In the genomic region with DNA sequence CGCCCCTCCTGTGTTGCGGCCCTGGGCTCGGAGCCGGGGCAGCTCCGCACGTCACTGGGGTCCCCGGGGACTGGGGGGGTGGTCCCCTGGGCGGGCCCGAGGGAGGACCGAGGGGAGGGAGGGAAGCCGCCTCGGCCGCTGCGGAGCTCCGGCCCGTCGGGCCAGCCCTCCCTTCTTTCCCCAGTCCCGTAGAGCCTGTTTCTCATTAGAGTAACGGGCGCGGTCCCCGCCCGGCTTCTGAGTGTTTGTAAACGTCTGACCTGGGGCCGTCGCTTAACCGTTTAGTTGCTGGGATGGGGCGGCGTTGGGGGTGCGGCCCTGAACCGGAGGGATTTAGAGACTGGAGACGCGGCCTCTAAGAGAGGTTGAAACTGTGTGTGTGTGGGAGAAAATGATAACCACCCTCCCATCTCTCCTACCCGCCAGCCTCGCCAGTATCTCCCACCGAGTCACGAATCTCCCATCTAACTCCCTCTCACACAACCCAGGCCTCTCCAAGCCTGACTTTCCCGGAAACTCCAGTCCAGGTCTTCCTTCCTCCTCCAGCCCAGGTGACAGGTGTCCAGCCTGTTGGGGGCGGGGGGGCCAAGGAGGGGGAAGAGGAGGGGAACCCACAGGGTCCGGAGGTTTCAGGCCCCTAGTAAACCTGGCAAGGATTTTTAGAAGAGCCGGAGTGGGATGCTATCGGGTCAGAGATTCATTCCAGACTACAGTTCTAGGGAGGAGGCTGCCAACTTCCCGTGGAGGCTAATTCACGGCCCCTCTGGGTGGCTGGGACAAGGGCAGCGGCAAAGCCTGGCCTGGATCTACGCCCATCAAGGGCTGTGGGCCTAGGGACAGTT, we compare ENCODE assay signal across 8 cellular contexts. TPM values are rescaled to one million over a fixed set of nuclear protein-coding genes. Genes with fewer than 3 reads are reported as not detected.
DNase-seq lines count a peak whose midpoint lies in the region; ATAC-seq and TF ChIP-seq lines count a peak whose summit lies in the region.

No MANE protein-coding gene starts in this region.

- H3K4me1 Mint-ChIP-seq in activated CD8-positive, alpha-beta T cell treated with anti-CD3 and anti-CD28 coated beads for 36 hours (ENCODE audit: low read depth), result peaks cover 32% of the 10 kb centered on the region

- peaks cover 9% of the 10 kb centered on the region for H3K79me2 ChIP-seq in fibroblast of lung (ENCODE audit: control insufficient read depth, insufficient read depth, low read length)

- no peaks in the 10 kb centered on the region for H3K9me3 Mint-ChIP-seq in activated CD8-positive, alpha-beta T cell treated with anti-CD3 and anti-CD28 coated beads for 36 hours

- TF ChIP-seq CTCF in BE2C (IDR thresholded peaks at IDR 0.05; ENCODE audit: low read depth, low read length) (no peak), fibroblast of lung (conservative IDR thresholded peaks at IDR 0.05 in 1 of 2, IDR thresholded peaks at IDR 0.05 in 1 of 2; ENCODE audit: low read depth in 1 of 2, low read length in 2 of 2) (no peak), tibial nerve (IDR thresholded peaks at IDR 0.05) (no peak)
- no peak for TF ChIP-seq CTCF in activated CD8-positive, alpha-beta T cell treated with anti-CD3 and anti-CD28 coated beads for 36 hours (IDR thresholded peaks at IDR 0.05)

- H3K27me3 ChIP-seq in BE2C (no peaks in the 10 kb centered on the region), fibroblast of lung (ENCODE audit: control insufficient read depth, insufficient read depth, low read length) (no peaks in the 10 kb centered on the region), mucosa of stomach (ENCODE audit: control insufficient read depth, insufficient read depth, low read length) (peaks cover 17% of the 10 kb centered on the region), tibial nerve (no peaks in the 10 kb centered on the region)

- H3K36me3 ChIP-seq in BE2C (no peaks in the 10 kb centered on the region), fibroblast of lung (ENCODE audit: control insufficient read depth, insufficient read depth, low read length) (peaks cover 4% of the 10 kb centered on the region), mucosa of stomach (ENCODE audit: control insufficient read depth, insufficient read depth, low read length) (no peaks in the 10 kb centered on the region), tibial nerve (peaks cover 0 to 4% (median 0%) of the 10 kb centered on the region in 3 donors)

- H2AFZ ChIP-seq in fibroblast of lung (ENCODE audit: low read length), result peak overlapping the region; percentile 56

- ATAC-seq in GM18520 (IDR thresholded peaks at IDR 0.05; ENCODE audit: unreplicated experiment), result peak; percentile 54
- peak; percentile 56 for ATAC-seq in HG02943 (IDR thresholded peaks at IDR 0.05; ENCODE audit: low read depth, unreplicated experiment)
- ATAC-seq in activated CD8-positive, alpha-beta T cell treated with anti-CD3 and anti-CD28 coated beads for 36 hours, result peak; percentile 14

- H3K27ac Mint-ChIP-seq in activated CD8-positive, alpha-beta T cell treated with anti-CD3 and anti-CD28 coated beads for 36 hours, result no peak overlapping the region

- POLR2A ChIA-PET in activated CD8-positive, alpha-beta T cell treated with anti-CD3 and anti-CD28 coated beads for 36 hours (lab: Charles Lee), result interaction anchor here (0.6 to 2.2 kb wide), 7 partner anchors 12 to 129 kb away, joined by 3 to 19 read pairs (median 6); partner anchors contain the start of genes CBLN3 and KHNYN

- H3K4me3 Mint-ChIP-seq in activated CD8-positive, alpha-beta T cell treated with anti-CD3 and anti-CD28 coated beads for 36 hours, result peak overlapping the region; percentile 66

- H4K20me1 ChIP-seq in fibroblast of lung (ENCODE audit: control insufficient read depth, extremely low read depth, insufficient read depth, low read length), result no peaks in the 10 kb centered on the region

- H3K27ac ChIP-seq in fibroblast of lung (ENCODE audit: insufficient read depth, low read length), result peak overlapping the region; percentile 98
- peak overlapping the region; percentile 86 to 94 (median 90) for H3K27ac ChIP-seq in tibial nerve

- intact Hi-C loops in activated CD8-positive, alpha-beta T cell treated with anti-CD3 and anti-CD28 coated beads for 36 hours (cut with micrococcal nuclease), result loop anchor here (5.0 kb wide), 1 partner anchor 65 kb away; no protein-coding TSS in a partner anchor

- peak overlapping the region; percentile 85 for H3K4me3 ChIP-seq in BE2C (ENCODE audit: low read depth, low read length)
- H3K4me3 ChIP-seq in fibroblast of lung (replicated peaks in 1 of 4; ENCODE audit: control extremely low read depth in 1 of 4, insufficient read depth in 1 of 4, low read depth in 3 of 4, low read length in 4 of 4), result peak overlapping the region; percentile 49 to 100 (median 58)
- H3K4me3 ChIP-seq in mucosa of stomach (ENCODE audit: low read length), result peak overlapping the region; percentile 94
- H3K4me3 ChIP-seq in tibial nerve, result peak overlapping the region; percentile 45 to 63 (median 52)

- peak overlapping the region; percentile 57 for H3K4me2 ChIP-seq in fibroblast of lung (ENCODE audit: extremely low read depth, insufficient read depth, low read length)

- 0 to 2% methylated on average over 40 to 46 of the region's 46 CpGs for WGBS in tibial nerve, 2 donors

- peak; percentile 55 to 70 for TF ChIP-seq POLR2A in tibial nerve (IDR thresholded peaks at IDR 0.05)

- H3K9ac ChIP-seq in fibroblast of lung (ENCODE audit: insufficient read depth, low read length), result peak overlapping the region; percentile 72
- peak overlapping the region; percentile 85 for H3K9ac ChIP-seq in mucosa of stomach (ENCODE audit: low read length)

- H3K4me1 ChIP-seq in BE2C (peaks cover 13% of the 10 kb centered on the region), fibroblast of lung (ENCODE audit: control insufficient read depth, extremely low read depth, insufficient read depth, low read length) (peaks cover 28% of the 10 kb centered on the region), mucosa of stomach (ENCODE audit: control insufficient read depth, insufficient read depth, low read length) (peaks cover 18% of the 10 kb centered on the region), tibial nerve (peaks cover 0 to 51% (median 11%) of the 10 kb centered on the region in 4 donors)

- H3K27me3 Mint-ChIP-seq in activated CD8-positive, alpha-beta T cell treated with anti-CD3 and anti-CD28 coated beads for 36 hours, result peaks cover 41% of the 10 kb centered on the region

- DNase-seq in BE2C (peak; percentile 96), NCI-H2029 treated with DMSO at 0.1 percent for 48 hours (lab: John Stamatoyannopoulos, UW) (peak; percentile 98), fibroblast of lung (ENCODE audit: low read depth in 2 of 2) (peak; percentile 90 to 96), tibial nerve (ENCODE audit: low spot score in 2 of 2) (peak; percentile 80 to 84)
- peak; percentile 57 for DNase-seq in activated CD8-positive, alpha-beta T cell treated with anti-CD3 and anti-CD28 coated beads for 36 hours

- CTCF ChIA-PET in activated CD8-positive, alpha-beta T cell treated with anti-CD3 and anti-CD28 coated beads for 36 hours (lab: Charles Lee), result interaction anchor here (0.9 to 2.3 kb wide), 12 partner anchors 18 to 74 kb away, joined by 3 to 73 read pairs (median 9); partner anchors contain the start of genes DHRS1, KHNYN, LTB4R2 and NOP9

- no peaks in the 10 kb centered on the region for H3K36me3 Mint-ChIP-seq in activated CD8-positive, alpha-beta T cell treated with anti-CD3 and anti-CD28 coated beads for 36 hours (ENCODE audit: low read depth)

- H3K9me3 ChIP-seq in BE2C, result no peaks in the 10 kb centered on the region
- no peaks in the 10 kb centered on the region for H3K9me3 ChIP-seq in fibroblast of lung (ENCODE audit: control insufficient read depth, insufficient read depth, low read depth, low read length)
- H3K9me3 ChIP-seq in mucosa of stomach (ENCODE audit: control insufficient read depth, low read length), result no peaks in the 10 kb centered on the region
- H3K9me3 ChIP-seq in tibial nerve, result no peaks in the 10 kb centered on the region

- TF ChIP-seq EP300 in tibial nerve (IDR thresholded peaks at IDR 0.05), result peak; percentile 57 to 91

RNA-seq across cellular contexts. Expression of gene NFATC4, which starts 1.1 kb away (rescaled TPM):
- polyA plus RNA-seq in BE2C (2012; ENCODE audit: insufficient read depth, insufficient read length, low read depth), result 388 TPM
- 1 to 10 TPM; 1.3 to 2.0 TPM for total RNA-seq in activated CD8-positive, alpha-beta T cell treated with anti-CD3 and anti-CD28 coated beads for 36 hours
- total RNA-seq in fibroblast of lung (33.1 and 59.9 TPM in 2 replicates), tibial nerve (100 to 1,000 TPM in 2 of 4 donors, 10 to 100 TPM in 2; 58.6 to 132 (median 99.1) TPM)
- 23.8 and 27.1 TPM in 2 replicates for polyA plus RNA-seq in fibroblast of lung
- polyA plus RNA-seq in fibroblast of lung (2012), result 65.3 and 70.8 TPM in 2 replicates
- 118 and 136 TPM in 2 replicates for polyA minus RNA-seq in fibroblast of lung (ENCODE audit: low replicate concordance)

RNA-seq across cellular contexts. Expression of gene RIPK3, which starts 27.1 kb away (rescaled TPM):
- polyA plus RNA-seq in BE2C (2012; ENCODE audit: insufficient read depth, insufficient read length, low read depth), result not detected
- total RNA-seq in activated CD8-positive, alpha-beta T cell treated with anti-CD3 and anti-CD28 coated beads for 36 hours, result 1 to 10 TPM; 5.9 to 6.5 TPM
- total RNA-seq in fibroblast of lung (0.26 and 0.33 TPM in 2 replicates), tibial nerve (1 to 10 TPM; 4.0 to 9.6 (median 9.0) TPM)
- polyA plus RNA-seq in fibroblast of lung, result 0.20 and 0.34 TPM in 2 replicates
- 0.09 and 0.33 TPM in 2 replicates for polyA plus RNA-seq in fibroblast of lung (2012)
- not detected in 2 replicates for polyA minus RNA-seq in fibroblast of lung (ENCODE audit: low replicate concordance)

RNA-seq across cellular contexts. Expression of gene NYNRIN, which starts 31.9 kb away (rescaled TPM):
- polyA plus RNA-seq in BE2C (2012; ENCODE audit: insufficient read depth, insufficient read length, low read depth), result 11.9 TPM
- total RNA-seq in activated CD8-positive, alpha-beta T cell treated with anti-CD3 and anti-CD28 coated beads for 36 hours, result under 1 TPM; 0.05 to 0.27 TPM
- 8.2 and 16.2 TPM in 2 replicates for total RNA-seq in fibroblast of lung
- polyA plus RNA-seq in fibroblast of lung, result 7.2 and 7.7 TPM in 2 replicates
- 7.5 and 10.6 TPM in 2 replicates for polyA plus RNA-seq in fibroblast of lung (2012)
- 33.7 and 51.2 TPM in 2 replicates for polyA minus RNA-seq in fibroblast of lung (ENCODE audit: low replicate concordance)
- total RNA-seq in tibial nerve, result 10 to 100 TPM; 17.4 to 24.7 (median 19.4) TPM

RNA-seq across cellular contexts. Expression of gene ADCY4, which starts 32.0 kb away (rescaled TPM):
- not detected for polyA plus RNA-seq in BE2C (2012; ENCODE audit: insufficient read depth, insufficient read length, low read depth)
- 1 to 10 TPM; 1.3 to 1.5 TPM for total RNA-seq in activated CD8-positive, alpha-beta T cell treated with anti-CD3 and anti-CD28 coated beads for 36 hours
- 1.3 and 7.4 TPM in 2 replicates for total RNA-seq in fibroblast of lung
- polyA plus RNA-seq in fibroblast of lung, result 0.43 and 1.4 TPM in 2 replicates
- 0.28 and 1.7 TPM in 2 replicates for polyA plus RNA-seq in fibroblast of lung (2012)
- 4.2 and 12.0 TPM in 2 replicates for polyA minus RNA-seq in fibroblast of lung (ENCODE audit: low replicate concordance)
- total RNA-seq in tibial nerve, result 10 to 100 TPM; 32.0 to 68.1 (median 53.2) TPM

RNA-seq across cellular contexts. Expression of gene LTB4R, which starts 55.6 kb away (rescaled TPM):
- 103 TPM for polyA plus RNA-seq in BE2C (2012; ENCODE audit: insufficient read depth, insufficient read length, low read depth)
- total RNA-seq in activated CD8-positive, alpha-beta T cell treated with anti-CD3 and anti-CD28 coated beads for 36 hours, result 10 to 100 TPM; 11.6 to 11.7 TPM
- total RNA-seq in fibroblast of lung (0.66 and 1.0 TPM in 2 replicates), tibial nerve (10 to 100 TPM in 3 of 4 donors, 1 to 10 TPM in 1; 8.4 to 14.4 (median 11.8) TPM)
- 0.49 and 0.62 TPM in 2 replicates for polyA plus RNA-seq in fibroblast of lung
- polyA plus RNA-seq in fibroblast of lung (2012), result 0.40 and 1.1 TPM in 2 replicates
- 0.39 and 1.2 TPM in 2 replicates for polyA minus RNA-seq in fibroblast of lung (ENCODE audit: low replicate concordance)

Comparison
In these comparisons a context has a peak if more than half of its experiments do, and no peak if none do; other contexts are left out.
1. Peak in every context shown above with its lines: DNase-seq, ATAC-seq, H3K4me3 ChIP-seq and H3K27ac ChIP-seq.
2. RNA of gene NFATC4, which starts 1.1 kb away (total RNA-seq): 58.6 to 132 TPM in tibial nerve and 33.1 to 59.9 TPM in fibroblast of lung; 1.3 to 2.0 TPM in activated CD8-positive, alpha-beta T cell treated with anti-CD3 and anti-CD28 coated beads for 36 hours; every median in the first group is over 10 times any median in the second.